14 cellular contexts compared by ENCODE assay signal in the genomic region with DNA sequence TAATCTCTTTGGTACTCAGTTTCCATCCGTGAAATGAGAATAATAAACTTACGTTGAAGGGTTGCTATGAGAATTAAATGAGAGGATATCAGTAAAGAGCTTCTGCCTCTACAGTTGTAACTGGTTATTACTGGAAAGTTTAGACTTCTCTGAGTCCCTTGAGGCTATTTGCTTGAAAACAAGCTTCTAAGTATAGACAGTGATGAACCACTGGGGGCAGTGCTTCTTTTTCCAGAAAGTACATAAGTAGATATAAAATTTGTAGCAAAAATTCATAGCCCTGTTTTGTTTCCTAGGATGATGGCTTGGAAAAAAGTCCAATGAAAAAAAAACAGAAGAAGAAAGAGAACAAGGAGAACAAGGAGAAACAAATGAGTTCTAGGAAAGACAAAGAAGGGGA.
DNase-seq lines count a peak whose midpoint lies in the region; ATAC-seq, FAIRE-seq and TF ChIP-seq lines count a peak whose summit lies in the region.
"Had no signal": no experiment of that assay in that cellular context is flagged by ENCODE, and none has a peak within 500 bp of the region (broad histone marks: within the 10 kb centered on the region; RNA-seq: fewer than 3 reads in every experiment).

No MANE protein-coding gene starts in this region.

- peak overlapping the region; percentile 48 for H3K27ac Mint-ChIP-seq in activated CD4-positive, alpha-beta T cell treated with anti-CD3 and anti-CD28 coated beads, Interleukin-2, amount 10 ng/mL, durations not matched to agents 7 days and 5 days
- no peak overlapping the region for H3K27ac Mint-ChIP-seq in neural progenitor cell

- no peaks in the 10 kb centered on the region for H3K27me3 Mint-ChIP-seq in activated CD4-positive, alpha-beta T cell treated with anti-CD3 and anti-CD28 coated beads, Interleukin-2, amount 10 ng/mL, durations not matched to agents 7 days and 5 days
- peaks cover 3% of the 10 kb centered on the region for H3K27me3 Mint-ChIP-seq in neural progenitor cell (ENCODE audit: insufficient read depth, low read depth)

- in situ Hi-C loops in K562 (cut with MboI) = no loop called here

- POLR2A ChIA-PET in activated CD4-positive, alpha-beta T cell treated with anti-CD3 and anti-CD28 coated beads, Interleukin-2, amount 10 ng/mL, durations not matched to agents 7 days and 5 days (lab: Charles Lee) = no interaction called here
- POLR2A ChIA-PET in K562 (lab: Yijun Ruan, JAX) = interaction anchor here (0.5 kb wide), 1 partner anchor 41 kb away, joined by 3 read pairs; no protein-coding TSS in a partner anchor

- no peak for TF ChIP-seq RAD21 in K562 (CRISPR knock-in tag; conservative IDR thresholded peaks at IDR 0.05 in 1 of 2, IDR thresholded peaks at IDR 0.05 in 1 of 2)

- H2BK15ac ChIP-seq in neuronal stem cell (ENCODE audit: low read length) = no peak overlapping the region

- no peak overlapping the region for H2BK12ac ChIP-seq in neuronal stem cell (ENCODE audit: low read length)

- intact Hi-C loops in K562 (cut with micrococcal nuclease) = no loop called here

- H2AFZ ChIP-seq in K562 (ENCODE audit: low read depth, low read length) (no peak overlapping the region), neural progenitor cell (replicated peaks) (no peak overlapping the region), neuronal stem cell (ENCODE audit: low read length) (no peak overlapping the region)

- no peaks in the 10 kb centered on the region for H3K9me3 Mint-ChIP-seq in activated CD4-positive, alpha-beta T cell treated with anti-CD3 and anti-CD28 coated beads, Interleukin-2, amount 10 ng/mL, durations not matched to agents 7 days and 5 days
- no peaks in the 10 kb centered on the region for H3K9me3 Mint-ChIP-seq in neural progenitor cell
- H3K9me3 Mint-ChIP-seq: brain had no signal

- CTCF ChIA-PET in activated CD4-positive, alpha-beta T cell treated with anti-CD3 and anti-CD28 coated beads, Interleukin-2, amount 10 ng/mL, durations not matched to agents 7 days and 5 days (lab: Charles Lee) = interaction anchor here (0.7 to 1.8 kb wide), 3 partner anchors 10 to 57 kb away, joined by 3 to 8 read pairs (median 5); no protein-coding TSS in a partner anchor
- CTCF ChIA-PET in K562 (lab: Yijun Ruan, JAX; ENCODE audit: low intra/inter-chr PET ratio) = no interaction called here

- H2BK120ac ChIP-seq in neuronal stem cell (ENCODE audit: low read depth, low read length) = no peak overlapping the region

- DNase-seq in activated CD4-positive, alpha-beta T cell treated with anti-CD3 and anti-CD28 coated beads, Interleukin-2, amount 10 ng/mL, durations not matched to agents 7 days and 5 days = no peak
- DNase-seq in activated CD4-positive, alpha-beta T cell treated with anti-CD3 and anti-CD28 coated beads, Interleukin-2, amount 50 U/mL, for 4 hours = no peak
- peak; percentile 14 for DNase-seq in Jurkat, Clone E6-1 (ENCODE audit: low read depth, low spot score)
- no peak for DNase-seq in K562 (ENCODE audit: extremely low read depth in 1 of 4, low spot score in 3 of 4)
- no peak for DNase-seq in neural progenitor cell (ENCODE audit: low spot score)
- DNase-seq in activated effector memory CD4-positive, alpha-beta T cell treated with anti-CD3 and anti-CD28 coated beads, Interleukin-2, amount 50 U/mL, for 16 hours = no peak
- no peak for DNase-seq in neuronal stem cell (ENCODE audit: low spot score)
- no peak for DNase-seq in activated CD4-positive, alpha-beta T cell treated with anti-CD3 and anti-CD28 coated beads, Interleukin-2, amount 50 U/mL, for 48 hours
- DNase-seq: EL; kidney glomerular epithelial cell; NCI-H1417; stimulated activated CD4-positive, alpha-beta T cell treated with anti-CD3 and anti-CD28 coated beads, Interleukin-4, amount 100 ng/mL, for 1 hour; T-helper 1 cell had no signal

- no peak overlapping the region for H3K23ac ChIP-seq in neuronal stem cell (ENCODE audit: low read depth, low read length, poor library complexity)

- peaks cover 82% of the 10 kb centered on the region for H3K36me3 Mint-ChIP-seq in activated CD4-positive, alpha-beta T cell treated with anti-CD3 and anti-CD28 coated beads, Interleukin-2, amount 10 ng/mL, durations not matched to agents 7 days and 5 days (ENCODE audit: low read depth)
- H3K36me3 Mint-ChIP-seq in neural progenitor cell = peaks cover 56% of the 10 kb centered on the region

- no peak overlapping the region for H4K8ac ChIP-seq in neuronal stem cell (ENCODE audit: low read depth, low read length)

- WGBS in K562 (ENCODE audit: insufficient coverage, low coverage, missing lambda C conversion rate) = 95% methylated on average over 2 of the region's 2 CpGs
- no CpG with 5 or more reads among the region's 2 CpGs for WGBS in neuronal stem cell (ENCODE audit: extremely low coverage in 2 of 2, insufficient read length in 2 of 2, insufficient replicate concordance in 1 of 2), 2 donors

- H3K9ac ChIP-seq in K562 (ENCODE audit: insufficient read depth in 1 of 2, low read depth in 2 of 2, low read length in 2 of 2) = no peak overlapping the region
- no peak overlapping the region for H3K9ac ChIP-seq in neural progenitor cell
- no peak overlapping the region for H3K9ac ChIP-seq in neuronal stem cell (ENCODE audit: low read depth, low read length, poor library complexity)

- BruUV-seq in K562 (replicated peaks; lab: Mats Ljungman, UMichigan) = no TSS peak

- peak; percentile 48; the same call in 1 of the 3 replicates for ATAC-seq in K562

- H3K27me3 ChIP-seq in K562 (ENCODE audit: control insufficient read depth in 2 of 2, insufficient read depth in 2 of 2, low read length in 2 of 2) = no peaks in the 10 kb centered on the region
- no peaks in the 10 kb centered on the region for H3K27me3 ChIP-seq in neural progenitor cell
- H3K27me3 ChIP-seq in neuronal stem cell (ENCODE audit: control insufficient read depth in 3 of 3, insufficient read depth in 3 of 3, low read depth in 1 of 3, low read length in 3 of 3) = no peaks in the 10 kb centered on the region

- H3K14ac ChIP-seq in neuronal stem cell (ENCODE audit: low read length) = no peak overlapping the region

- H3K79me2 ChIP-seq in K562 (ENCODE audit: control insufficient read depth, insufficient read depth, low read length) (no peaks in the 10 kb centered on the region), neural progenitor cell (ENCODE audit: low read depth) (peaks cover 23% of the 10 kb centered on the region)

- TF ChIP-seq CTCF in K562 (IDR thresholded peaks at IDR 0.05 in 2 of 3, conservative IDR thresholded peaks at IDR 0.05 in 1 of 3; ENCODE audit: insufficient read depth in 2 of 3, low read depth in 1 of 3, low read length in 3 of 3) (no peak), neural progenitor cell (IDR thresholded peaks at IDR 0.05) (peak; percentile 18)

- H3K4me2 ChIP-seq in K562 (ENCODE audit: insufficient read depth, low read length) (no peak overlapping the region), neural progenitor cell (no peak overlapping the region), neuronal stem cell (ENCODE audit: insufficient read depth, low read length, poor library complexity, severe bottlenecking) (no peak overlapping the region)

- no peak overlapping the region for H3K4me3 Mint-ChIP-seq in activated CD4-positive, alpha-beta T cell treated with anti-CD3 and anti-CD28 coated beads, Interleukin-2, amount 10 ng/mL, durations not matched to agents 7 days and 5 days
- H3K4me3 Mint-ChIP-seq in neural progenitor cell = no peak overlapping the region
- H3K4me3 Mint-ChIP-seq: brain had no signal

- TF ChIP-seq EP300 in K562 (IDR thresholded peaks at IDR 0.05; ENCODE audit: low read length) = no peak

- H3K4me1 ChIP-seq in K562 (replicated peaks in 1 of 2; ENCODE audit: control insufficient read depth in 2 of 2, insufficient read depth in 2 of 2, low read length in 2 of 2) (no peaks in the 10 kb centered on the region), neural progenitor cell (no peaks in the 10 kb centered on the region), neuronal stem cell (ENCODE audit: control insufficient read depth in 2 of 2, insufficient read depth in 1 of 2, low read depth in 1 of 2, low read length in 2 of 2) (no peaks in the 10 kb centered on the region)

- no peaks in the 10 kb centered on the region for H3K79me1 ChIP-seq in neuronal stem cell (ENCODE audit: low read depth, low read length)

- no peaks in the 10 kb centered on the region; the same call in 1 of the 2 replicates for H3K9me3 ChIP-seq in K562 (replicated peaks; ENCODE audit: control insufficient read depth, insufficient read depth, low read depth, low read length)
- H3K9me3 ChIP-seq in neural progenitor cell (ENCODE audit: low read depth) = no peaks in the 10 kb centered on the region
- H3K9me3 ChIP-seq in neuronal stem cell (replicated peaks in 1 of 2; ENCODE audit: control insufficient read depth in 2 of 2, insufficient read depth in 1 of 2, low read depth in 1 of 2, low read length in 2 of 2) = no peaks in the 10 kb centered on the region

- FAIRE-seq in K562 (lab: Jason Lieb, UNC) = no peak

- no peak overlapping the region for H3K4ac ChIP-seq in neuronal stem cell (ENCODE audit: low read length)

- H3F3A ChIP-seq in neural progenitor cell (ENCODE audit: low read depth) = peaks cover 25% of the 10 kb centered on the region

- H3K27ac ChIP-seq in K562 (ENCODE audit: extremely low read depth, low read depth, low read length) = no peak overlapping the region
- no peak overlapping the region for H3K27ac ChIP-seq in neural progenitor cell
- no peak overlapping the region for H3K27ac ChIP-seq in neuronal stem cell (replicated peaks; ENCODE audit: low read length)

- H3K18ac ChIP-seq in neuronal stem cell (ENCODE audit: low read length) = no peak overlapping the region

- H3K36me3 ChIP-seq in K562 (ENCODE audit: control insufficient read depth, insufficient read depth, low read length) (peaks cover 92% of the 10 kb centered on the region), neural progenitor cell (peaks cover 71% of the 10 kb centered on the region), neuronal stem cell (replicated peaks in 1 of 2; ENCODE audit: control insufficient read depth in 2 of 2, insufficient read depth in 2 of 2, low read length in 2 of 2) (peaks cover 47 to 99% of the 10 kb centered on the region in 2 donors)

- no peaks in the 10 kb centered on the region for H3K9me1 ChIP-seq in K562 (ENCODE audit: control insufficient read depth, insufficient read depth, low read length)

- no peak overlapping the region for H4K91ac ChIP-seq in neuronal stem cell (ENCODE audit: low read depth, low read length, poor library complexity)

- H2AK5ac ChIP-seq in neuronal stem cell (ENCODE audit: low read depth, low read length) = no peak overlapping the region

- H3K4me3 ChIP-seq in Jurkat, Clone E6-1 (ENCODE audit: low read length) = no peak overlapping the region
- no peak overlapping the region for H3K4me3 ChIP-seq in K562
- no peak overlapping the region for H3K4me3 ChIP-seq in neural progenitor cell
- H3K4me3 ChIP-seq in neuronal stem cell (ENCODE audit: low read length in 2 of 2) = no peak overlapping the region

- peaks cover 22% of the 10 kb centered on the region for H3K4me1 Mint-ChIP-seq in activated CD4-positive, alpha-beta T cell treated with anti-CD3 and anti-CD28 coated beads, Interleukin-2, amount 10 ng/mL, durations not matched to agents 7 days and 5 days
- no peaks in the 10 kb centered on the region for H3K4me1 Mint-ChIP-seq in neural progenitor cell
- H3K4me1 Mint-ChIP-seq: brain had no signal

- no peak overlapping the region for H2BK5ac ChIP-seq in neuronal stem cell (ENCODE audit: low read length)

- no peaks in the 10 kb centered on the region for H4K20me1 ChIP-seq in K562 (replicated peaks; ENCODE audit: control insufficient read depth, insufficient read depth, low read length)
- H4K20me1 ChIP-seq in neural progenitor cell (ENCODE audit: low read depth) = peaks cover 7% of the 10 kb centered on the region

- no peak for TF ChIP-seq POLR2A in K562 (conservative IDR thresholded peaks at IDR 0.05)
